Comparison of ENCODE assay signal across 17 cellular contexts in the genomic region with DNA sequence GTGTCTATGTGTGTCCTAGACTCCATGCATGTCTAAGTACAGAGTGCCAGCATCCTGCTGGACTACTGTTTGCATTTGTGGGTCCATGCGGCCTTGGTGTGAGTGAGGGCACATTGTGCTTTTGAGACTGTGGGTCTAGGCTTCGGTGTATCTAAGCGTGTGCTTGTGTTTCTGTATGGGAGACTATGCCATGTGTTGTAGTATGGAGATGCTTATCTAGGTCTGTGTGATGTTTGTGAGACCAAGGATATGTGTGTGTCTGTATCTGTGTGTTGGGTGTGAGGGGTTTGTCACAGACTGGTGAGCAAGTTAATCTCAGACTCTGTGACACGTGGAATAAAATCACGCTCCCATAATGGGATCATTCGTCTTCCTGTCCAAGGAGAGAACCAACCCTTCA. TPM values are rescaled to one million over a fixed set of nuclear protein-coding genes. Genes with fewer than 3 reads are reported as not detected.
A peak's percentile ranks its signal among the peaks of the same experiment; 100 is the strongest.
DNase-seq lines count a peak whose midpoint lies in the region; ATAC-seq, FAIRE-seq and TF ChIP-seq lines count a peak whose summit lies in the region.
"Had no signal": no experiment of that assay in that cellular context is flagged by ENCODE, and none has a peak within 500 bp of the region (broad histone marks: within the 10 kb centered on the region; RNA-seq: fewer than 3 reads in every experiment).

No MANE protein-coding gene starts in this region.

- no peak overlapping the region for H2AFZ ChIP-seq in astrocyte (ENCODE audit: low read depth, low read length)

- no peak for TF ChIP-seq CTCF in astrocyte (IDR thresholded peaks at IDR 0.05; ENCODE audit: insufficient read depth, low read depth, low read length)
- no peak for TF ChIP-seq CTCF in suprapubic skin (IDR thresholded peaks at IDR 0.05)

- H3K4me1 ChIP-seq in astrocyte (ENCODE audit: insufficient read depth, low read length) (peaks cover 42% of the 10 kb centered on the region), muscle layer of colon (ENCODE audit: insufficient read depth, low read length) (peaks cover 75% of the 10 kb centered on the region), suprapubic skin (peaks cover 72% of the 10 kb centered on the region)

- H3K27me3 ChIP-seq in astrocyte (ENCODE audit: insufficient read depth, low read length) (no peaks in the 10 kb centered on the region), muscle layer of colon (ENCODE audit: control insufficient read depth in 1 of 2, insufficient read depth in 2 of 2, low read length in 2 of 2) (no peaks in the 10 kb centered on the region), suprapubic skin (no peaks in the 10 kb centered on the region)

- no peak overlapping the region for H3K27ac Mint-ChIP-seq in astrocyte (ENCODE audit: unreplicated experiment)
- no peak overlapping the region for H3K27ac Mint-ChIP-seq in stimulated activated effector memory CD8-positive, alpha-beta T cell treated with anti-CD3 and anti-CD28 coated beads, Interleukin-12 subunit alpha, Interleukin-12 subunit beta, amount 100 ng/mL, for 72 hours
- H3K27ac Mint-ChIP-seq: activated CD4-positive, alpha-beta T cell treated with anti-CD3 and anti-CD28 coated beads for 36 hours; activated naive CD4-positive, alpha-beta T cell treated with anti-CD3 and anti-CD28 coated beads, Interleukin-2, amount 50 U/mL, for 24 hours; CD4-positive, CD25-positive, alpha-beta regulatory T cell; natural killer cell treated with Interleukin-12 subunit alpha and Interleukin-12 subunit beta and Interleukin-15 and Interleukin-18, amount 100 ng/mL, for 72 hours had no signal

- H3K36me3 Mint-ChIP-seq in astrocyte (ENCODE audit: low read depth, unreplicated experiment) = peaks cover 4% of the 10 kb centered on the region
- H3K36me3 Mint-ChIP-seq in stimulated activated effector memory CD8-positive, alpha-beta T cell treated with anti-CD3 and anti-CD28 coated beads, Interleukin-12 subunit alpha, Interleukin-12 subunit beta, amount 100 ng/mL, for 72 hours = no peaks in the 10 kb centered on the region
- H3K36me3 Mint-ChIP-seq: activated naive CD4-positive, alpha-beta T cell treated with anti-CD3 and anti-CD28 coated beads, Interleukin-2, amount 50 U/mL, for 24 hours; CD4-positive, CD25-positive, alpha-beta regulatory T cell; natural killer cell treated with Interleukin-12 subunit alpha and Interleukin-12 subunit beta and Interleukin-15 and Interleukin-18, amount 100 ng/mL, for 72 hours had no signal

- H3K36me3 ChIP-seq in astrocyte (ENCODE audit: insufficient read depth, low read length) (peaks cover 4% of the 10 kb centered on the region), muscle layer of colon (ENCODE audit: insufficient read depth, low read length) (peaks cover 13% of the 10 kb centered on the region), suprapubic skin (no peaks in the 10 kb centered on the region)

- no peak for TF ChIP-seq EP300 in suprapubic skin (IDR thresholded peaks at IDR 0.05)

- H3K79me2 ChIP-seq in astrocyte (ENCODE audit: insufficient read depth, low read length) = peaks cover 88% of the 10 kb centered on the region

- H3K9me3 ChIP-seq in astrocyte (ENCODE audit: insufficient read depth, low read depth, low read length) (no peaks in the 10 kb centered on the region), muscle layer of colon (ENCODE audit: low read length) (no peaks in the 10 kb centered on the region), suprapubic skin (no peaks in the 10 kb centered on the region)

- H3K9ac ChIP-seq in astrocyte (ENCODE audit: low read length) (peak overlapping the region; percentile 39), muscle layer of colon (ENCODE audit: low read length) (no peak overlapping the region)

- DNase-seq in HTR-8/SVneo (ENCODE audit: insufficient read length, low spot score) = no peak
- DNase-seq in astrocyte (ENCODE audit: low read depth) = no peak
- DNase-seq in suprapubic skin (ENCODE audit: low spot score in 2 of 2) = no peak
- DNase-seq in stimulated activated effector memory CD8-positive, alpha-beta T cell treated with anti-CD3 and anti-CD28 coated beads, Interleukin-12 subunit alpha, Interleukin-12 subunit beta, amount 100 ng/mL, for 72 hours (ENCODE audit: low spot score in 2 of 2) = no peak
- DNase-seq in 8988T = no peak
- no peak for DNase-seq in H4 (ENCODE audit: low spot score)
- DNase-seq: activated CD4-positive, alpha-beta T cell treated with anti-CD3 and anti-CD28 coated beads for 36 hours; activated CD8-positive, alpha-beta memory T cell treated with anti-CD3 and anti-CD28 coated beads, Interleukin-2, amount 50 U/mL, for 48 hours; CD4-positive, CD25-positive, alpha-beta regulatory T cell; cerebellar nuclear complex; NCI-H1930; NCI-H524 treated with DMSO at 0.1 percent for 48 hours had no signal

- FAIRE-seq in HTR-8/SVneo (lab: Jason Lieb, UNC) = peak; percentile 38
- no peak for FAIRE-seq in astrocyte (lab: Jason Lieb, UNC)

- H3K27ac ChIP-seq in astrocyte (ENCODE audit: low read depth, low read length) = no peak overlapping the region
- peak overlapping the region; percentile 70 for H3K27ac ChIP-seq in muscle layer of colon (ENCODE audit: low read depth, low read length)
- H3K27ac ChIP-seq in suprapubic skin = peak overlapping the region; percentile 83

- H3K27me3 Mint-ChIP-seq in astrocyte (ENCODE audit: low read depth, unreplicated experiment) = no peaks in the 10 kb centered on the region
- H3K27me3 Mint-ChIP-seq: activated CD4-positive, alpha-beta T cell treated with anti-CD3 and anti-CD28 coated beads for 36 hours; activated naive CD4-positive, alpha-beta T cell treated with anti-CD3 and anti-CD28 coated beads, Interleukin-2, amount 50 U/mL, for 24 hours; CD4-positive, CD25-positive, alpha-beta regulatory T cell; natural killer cell treated with Interleukin-12 subunit alpha and Interleukin-12 subunit beta and Interleukin-15 and Interleukin-18, amount 100 ng/mL, for 72 hours had no signal

- no peak for TF ChIP-seq POLR2A in suprapubic skin (IDR thresholded peaks at IDR 0.05)

- H3K4me3 Mint-ChIP-seq in astrocyte (ENCODE audit: unreplicated experiment) = no peak overlapping the region
- no peak overlapping the region for H3K4me3 Mint-ChIP-seq in stimulated activated effector memory CD8-positive, alpha-beta T cell treated with anti-CD3 and anti-CD28 coated beads, Interleukin-12 subunit alpha, Interleukin-12 subunit beta, amount 100 ng/mL, for 72 hours
- H3K4me3 Mint-ChIP-seq: activated CD4-positive, alpha-beta T cell treated with anti-CD3 and anti-CD28 coated beads for 36 hours; activated naive CD4-positive, alpha-beta T cell treated with anti-CD3 and anti-CD28 coated beads, Interleukin-2, amount 50 U/mL, for 24 hours; CD4-positive, CD25-positive, alpha-beta regulatory T cell; natural killer cell treated with Interleukin-12 subunit alpha and Interleukin-12 subunit beta and Interleukin-15 and Interleukin-18, amount 100 ng/mL, for 72 hours had no signal

- WGBS in suprapubic skin = 49% methylated on average over 6 of the region's 6 CpGs

- H4K20me1 ChIP-seq in astrocyte (ENCODE audit: insufficient read depth, low read length) = peaks cover 100% of the 10 kb centered on the region

- H3K9me3 Mint-ChIP-seq in astrocyte (ENCODE audit: unreplicated experiment) = no peaks in the 10 kb centered on the region
- no peaks in the 10 kb centered on the region for H3K9me3 Mint-ChIP-seq in stimulated activated effector memory CD8-positive, alpha-beta T cell treated with anti-CD3 and anti-CD28 coated beads, Interleukin-12 subunit alpha, Interleukin-12 subunit beta, amount 100 ng/mL, for 72 hours
- H3K9me3 Mint-ChIP-seq: activated naive CD4-positive, alpha-beta T cell treated with anti-CD3 and anti-CD28 coated beads, Interleukin-2, amount 50 U/mL, for 24 hours; CD4-positive, CD25-positive, alpha-beta regulatory T cell; natural killer cell treated with Interleukin-12 subunit alpha and Interleukin-12 subunit beta and Interleukin-15 and Interleukin-18, amount 100 ng/mL, for 72 hours had no signal

- H3K4me1 Mint-ChIP-seq in astrocyte (ENCODE audit: low read depth, unreplicated experiment) = peaks cover 18% of the 10 kb centered on the region
- no peaks in the 10 kb centered on the region for H3K4me1 Mint-ChIP-seq in stimulated activated effector memory CD8-positive, alpha-beta T cell treated with anti-CD3 and anti-CD28 coated beads, Interleukin-12 subunit alpha, Interleukin-12 subunit beta, amount 100 ng/mL, for 72 hours
- H3K4me1 Mint-ChIP-seq: activated CD4-positive, alpha-beta T cell treated with anti-CD3 and anti-CD28 coated beads for 36 hours; activated naive CD4-positive, alpha-beta T cell treated with anti-CD3 and anti-CD28 coated beads, Interleukin-2, amount 50 U/mL, for 24 hours had no signal

- H3K4me3 ChIP-seq in astrocyte (ENCODE audit: insufficient read depth, low read depth, low read length) (no peak overlapping the region), muscle layer of colon (ENCODE audit: low read depth in 1 of 2, low read length in 2 of 2) (no peak overlapping the region), suprapubic skin (no peak overlapping the region)

- no peak for ATAC-seq in GM18909 (IDR thresholded peaks at IDR 0.05; ENCODE audit: poor library complexity, unreplicated experiment)
- ATAC-seq in stimulated activated effector memory CD8-positive, alpha-beta T cell treated with anti-CD3 and anti-CD28 coated beads, Interleukin-12 subunit alpha, Interleukin-12 subunit beta, amount 100 ng/mL, for 72 hours = no peak
- ATAC-seq: activated CD4-positive, alpha-beta T cell treated with anti-CD3 and anti-CD28 coated beads for 36 hours; natural killer cell treated with Interleukin-12 subunit alpha and Interleukin-12 subunit beta and Interleukin-15 and Interleukin-18, amount 100 ng/mL, for 72 hours had no signal

- no peak overlapping the region for H3K4me2 ChIP-seq in astrocyte (ENCODE audit: low read length)

RNA-seq across cellular contexts. Expression of a gene that starts 14.5 kb away (rescaled TPM):
- 74.0 and 75.7 TPM in 2 replicates for total RNA-seq in astrocyte
- total RNA-seq in suprapubic skin = 100 to 1,000 TPM in 1 of 4 donors, 10 to 100 TPM in 3; 46.7 to 103 (median 60.1) TPM
- 2.0 and 3.6 TPM in 2 replicates for total RNA-seq in H4 (2014; rRNA removed; shearing (Covaris generic))

RNA-seq across cellular contexts. Expression of a gene that starts 45.5 kb away (rescaled TPM):
- total RNA-seq in astrocyte (0.17 TPM in 1 of 2 replicates, not detected in the other), suprapubic skin (1 to 10 TPM; 3.0 to 9.2 (median 5.9) TPM)
- not detected in 2 replicates for total RNA-seq in H4 (2014; rRNA removed; shearing (Covaris generic))
- total RNA-seq: G401 had no signal

Comparison
In these comparisons a context has a peak if more than half of its experiments do, and no peak if none do; other contexts are left out.
1. RNA of a gene that starts 14.5 kb away (total RNA-seq): 74.0 to 75.7 TPM in astrocyte and 46.7 to 103 TPM in suprapubic skin; 2.0 to 3.6 TPM in H4; every median in the first group is over 10 times any median in the second.